9 cellular contexts compared by ENCODE assay signal in the genomic region with DNA sequence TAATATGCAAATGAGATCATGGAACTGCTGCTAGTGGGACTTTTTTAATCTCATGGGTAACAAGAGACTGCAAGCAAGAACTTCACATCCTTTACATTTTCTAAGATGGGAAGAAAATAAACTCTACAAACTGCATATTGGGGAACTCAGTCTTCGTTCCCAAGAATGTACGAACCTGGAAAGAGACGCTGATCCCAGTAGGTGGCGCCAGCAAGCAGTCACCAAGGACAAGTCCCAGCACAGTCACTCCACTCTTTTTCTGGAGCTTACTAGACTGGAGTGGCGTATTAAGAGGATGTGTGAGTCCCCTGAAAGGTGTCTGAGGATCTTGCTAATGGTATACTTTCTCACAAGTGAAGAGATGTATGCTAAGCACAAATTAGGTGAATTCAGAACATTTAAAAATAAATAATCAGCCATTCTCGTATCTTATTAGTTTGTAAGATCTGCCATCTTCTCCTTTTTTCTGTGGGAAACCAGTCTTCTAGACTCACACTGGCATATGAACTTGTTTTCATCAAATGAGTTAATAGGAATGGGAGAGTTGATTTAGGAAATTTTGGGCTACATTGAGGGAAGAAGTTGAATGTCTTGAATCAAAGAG. TPM values are rescaled to one million over a fixed set of nuclear protein-coding genes. Genes with fewer than 3 reads are reported as not detected.
DNase-seq lines count a peak whose midpoint lies in the region; ATAC-seq and TF ChIP-seq lines count a peak whose summit lies in the region.
"Had no signal": no experiment of that assay in that cellular context is flagged by ENCODE, and none has a peak within 500 bp of the region (broad histone marks: within the 10 kb centered on the region; RNA-seq: fewer than 3 reads in every experiment).

No MANE protein-coding gene starts in this region.

- no peaks in the 10 kb centered on the region for H3K79me2 ChIP-seq in fibroblast of lung (ENCODE audit: control insufficient read depth, insufficient read depth, low read length)

- no peaks in the 10 kb centered on the region for H4K20me1 ChIP-seq in fibroblast of lung (ENCODE audit: control insufficient read depth, extremely low read depth, insufficient read depth, low read length)
- H4K20me1 ChIP-seq: BLaER1 had no signal

- H3K27ac ChIP-seq in fibroblast of lung (ENCODE audit: insufficient read depth, low read length), result no peak overlapping the region
- H3K27ac ChIP-seq: BLaER1 had no signal

- H3K36me3 ChIP-seq in fibroblast of lung (ENCODE audit: control insufficient read depth, insufficient read depth, low read length), result no peaks in the 10 kb centered on the region
- H3K36me3 ChIP-seq: BLaER1 had no signal

- peak; percentile 83 to 93 for TF ChIP-seq CTCF in fibroblast of lung (conservative IDR thresholded peaks at IDR 0.05 in 1 of 2, IDR thresholded peaks at IDR 0.05 in 1 of 2; ENCODE audit: low read depth in 1 of 2, low read length in 2 of 2)

- no peak overlapping the region for H3K4me2 ChIP-seq in fibroblast of lung (ENCODE audit: extremely low read depth, insufficient read depth, low read length)
- H3K4me2 ChIP-seq: BLaER1 had no signal

- H3K9me3 ChIP-seq in fibroblast of lung (ENCODE audit: control insufficient read depth, insufficient read depth, low read depth, low read length), result no peaks in the 10 kb centered on the region
- H3K9me3 ChIP-seq: BLaER1 had no signal

- no peaks in the 10 kb centered on the region for H3K4me1 ChIP-seq in fibroblast of lung (ENCODE audit: control insufficient read depth, extremely low read depth, insufficient read depth, low read length)
- H3K4me1 ChIP-seq: BLaER1 had no signal

- no peak overlapping the region for H2AFZ ChIP-seq in fibroblast of lung (ENCODE audit: low read length)

- H3K9ac ChIP-seq in fibroblast of lung (ENCODE audit: insufficient read depth, low read length), result no peak overlapping the region
- H3K9ac ChIP-seq: BLaER1 had no signal

- ATAC-seq in HG03565 (IDR thresholded peaks at IDR 0.05; ENCODE audit: unreplicated experiment) (peak; percentile 38), HG03439 (IDR thresholded peaks at IDR 0.05; ENCODE audit: unreplicated experiment) (no peak)

- DNase-seq in NCI-H1436 (lab: John Stamatoyannopoulos, UW) (peak; percentile 59), NCI-H1436 treated with DMSO at 0.1 percent for 48 hours (lab: John Stamatoyannopoulos, UW) (no peak), NCI-H748 treated with DMSO at 0.1 percent for 48 hours (lab: John Stamatoyannopoulos, UW) (peak; percentile 72), fibroblast of lung (ENCODE audit: low read depth in 2 of 2) (peak; percentile 50 to 62), occipital lobe (lab: John Stamatoyannopoulos, UW) (peak; percentile 11)
- DNase-seq in activated CD8-positive, alpha-beta memory T cell treated with anti-CD3 and anti-CD28 coated beads, Interleukin-2, amount 50 U/mL, for 4 hours, result peak; percentile 41

- peaks cover 11% of the 10 kb centered on the region for H3K27me3 ChIP-seq in fibroblast of lung (ENCODE audit: control insufficient read depth, insufficient read depth, low read length)
- H3K27me3 ChIP-seq: BLaER1 had no signal

- no peak overlapping the region for H3K4me3 ChIP-seq in fibroblast of lung (replicated peaks in 1 of 4; ENCODE audit: control extremely low read depth in 1 of 4, insufficient read depth in 1 of 4, low read depth in 3 of 4, low read length in 4 of 4)
- H3K4me3 ChIP-seq: BLaER1 had no signal

RNA-seq across cellular contexts. Expression of a gene that starts 16.0 kb away (rescaled TPM):
- total RNA-seq in fibroblast of lung, result 39.5 and 42.6 TPM in 2 replicates
- 40.7 and 49.4 TPM in 2 replicates for polyA plus RNA-seq in fibroblast of lung
- 33.3 and 46.1 TPM in 2 replicates for polyA plus RNA-seq in fibroblast of lung (2012)
- 9.1 and 9.9 TPM in 2 replicates for polyA minus RNA-seq in fibroblast of lung (ENCODE audit: low replicate concordance)
- 44.5 TPM for total RNA-seq in occipital lobe
